1 cellular context compared by ENCODE assay signal in the genomic region with DNA sequence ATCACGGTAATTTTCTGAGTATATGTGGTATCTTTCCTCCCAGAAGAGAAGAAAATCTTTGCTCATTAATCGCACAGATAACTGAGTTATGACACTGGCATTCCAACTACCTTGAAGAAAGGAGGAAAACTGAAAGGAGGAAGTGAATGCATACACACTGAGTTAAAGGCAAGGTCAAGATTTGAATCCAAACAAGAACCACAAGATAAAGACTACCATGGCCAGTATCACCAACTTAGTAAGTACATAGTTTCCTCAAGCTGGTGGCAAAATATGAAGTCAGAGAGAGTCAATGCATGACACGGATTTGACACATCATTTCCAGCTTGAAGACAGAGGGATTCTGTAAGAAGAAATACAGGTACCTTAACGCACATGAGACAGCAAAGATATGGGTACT.
TF ChIP-seq lines count a peak whose summit lies in the region.

No MANE protein-coding gene starts in this region.

TF ChIP-seq in IMR-90, 13 proteins besides CTCF, POLR2A, EP300 and RAD21:
- TF ChIP-seq, protein P1, sequence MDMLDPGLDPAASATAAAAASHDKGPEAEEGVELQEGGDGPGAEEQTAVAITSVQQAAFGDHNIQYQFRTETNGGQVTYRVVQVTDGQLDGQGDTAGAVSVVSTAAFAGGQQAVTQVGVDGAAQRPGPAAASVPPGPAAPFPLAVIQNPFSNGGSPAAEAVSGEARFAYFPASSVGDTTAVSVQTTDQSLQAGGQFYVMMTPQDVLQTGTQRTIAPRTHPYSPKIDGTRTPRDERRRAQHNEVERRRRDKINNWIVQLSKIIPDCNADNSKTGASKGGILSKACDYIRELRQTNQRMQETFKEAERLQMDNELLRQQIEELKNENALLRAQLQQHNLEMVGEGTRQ (IDR thresholded peaks at IDR 0.05; ENCODE audit: low read depth, low read length) = no peak
- TF ChIP-seq MAFK (IDR thresholded peaks at IDR 0.05; ENCODE audit: low read depth, low read length) = no peak
- no peak for TF ChIP-seq MXI1 (IDR thresholded peaks at IDR 0.05; ENCODE audit: borderline replicate concordance, low read depth, low read length)
- TF ChIP-seq RFX5 (IDR thresholded peaks at IDR 0.05; ENCODE audit: low read depth, low read length) = no peak
- TF ChIP-seq NFE2L2 (IDR thresholded peaks at IDR 0.05; ENCODE audit: low read depth, low read length) = no peak
- TF ChIP-seq CHD1 (IDR thresholded peaks at IDR 0.05; ENCODE audit: low read depth, low read length) = no peak
- TF ChIP-seq, protein P2, sequence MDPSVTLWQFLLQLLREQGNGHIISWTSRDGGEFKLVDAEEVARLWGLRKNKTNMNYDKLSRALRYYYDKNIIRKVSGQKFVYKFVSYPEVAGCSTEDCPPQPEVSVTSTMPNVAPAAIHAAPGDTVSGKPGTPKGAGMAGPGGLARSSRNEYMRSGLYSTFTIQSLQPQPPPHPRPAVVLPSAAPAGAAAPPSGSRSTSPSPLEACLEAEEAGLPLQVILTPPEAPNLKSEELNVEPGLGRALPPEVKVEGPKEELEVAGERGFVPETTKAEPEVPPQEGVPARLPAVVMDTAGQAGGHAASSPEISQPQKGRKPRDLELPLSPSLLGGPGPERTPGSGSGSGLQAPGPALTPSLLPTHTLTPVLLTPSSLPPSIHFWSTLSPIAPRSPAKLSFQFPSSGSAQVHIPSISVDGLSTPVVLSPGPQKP (IDR thresholded peaks at IDR 0.05; ENCODE audit: borderline replicate concordance, low read depth, low read length) = no peak
- TF ChIP-seq CEBPB (IDR thresholded peaks at IDR 0.05; ENCODE audit: low read depth, low read length) = no peak
